In genomic region chr20:45444050-45444449, GRCh38 we compare ENCODE assay signal across 23 cellular contexts. TPM values are rescaled to one million over a fixed set of nuclear protein-coding genes. Genes with fewer than 3 reads are reported as not detected.
DNase-seq lines count a peak whose midpoint lies in the region; ATAC-seq lines count a peak whose summit lies in the region.
"Had no signal": no experiment of that assay in that cellular context is flagged by ENCODE, and none has a peak within 500 bp of the region (broad histone marks: within the 10 kb centered on the region; RNA-seq: fewer than 3 reads in every experiment).

No MANE protein-coding gene starts in this region.

- H3K27me3 ChIP-seq in CD4-positive, alpha-beta memory T cell (ENCODE audit: insufficient read depth, low read length) = no peaks in the 10 kb centered on the region
- no peaks in the 10 kb centered on the region for H3K27me3 ChIP-seq in effector memory CD4-positive, alpha-beta T cell (replicated peaks; ENCODE audit: control insufficient read depth, insufficient read depth, low read length, poor library complexity, severe bottlenecking)
- H3K27me3 ChIP-seq: upper lobe of left lung had no signal

- no peaks in the 10 kb centered on the region for H3K9me3 Mint-ChIP-seq in CD4-positive, alpha-beta memory T cell
- H3K9me3 Mint-ChIP-seq: activated T-cell treated with anti-CD3 and anti-CD28 coated beads, Interleukin-2, amount 50 U/mL, for 24 hours; natural killer cell treated with Interleukin-12 subunit alpha and Interleukin-12 subunit beta and Interleukin-15 and Interleukin-18, amount 100 ng/mL, for 72 hours had no signal

- peak; percentile 54 to 70 (median 69) for DNase-seq in CD4-positive, alpha-beta memory T cell
- peak; percentile 80 for DNase-seq in Jurkat, Clone E6-1 (ENCODE audit: low read depth, low spot score)
- DNase-seq in T-helper 9 cell (peak; percentile 20), SIG-M5 (lab: John Stamatoyannopoulos, UW) (no peak), substantia nigra (lab: John Stamatoyannopoulos, UW) (no peak)
- DNase-seq in effector memory CD4-positive, alpha-beta T cell = peak in 2 of 3 donors; percentile 8 to 16
- DNase-seq in stimulated activated naive CD4-positive, alpha-beta T cell treated with Interleukin-2 at 50 U/mL for 16 hours (lab: John Stamatoyannopoulos, UW) = no peak
- DNase-seq: activated T-cell treated with anti-CD3 and anti-CD28 coated beads, Interleukin-2, amount 50 U/mL, for 24 hours; anterior cingulate cortex; gastrocnemius medialis; kidney glomerular epithelial cell; mesenchymal stem cell; NCI-H187 treated with DMSO at 0.1 percent for 48 hours; NCI-H345; NK-92 treated with Interleukin-12 subunit alpha and Interleukin-12 subunit beta, amount 100 ng/mL, for 24 hours; RPMI8226; upper lobe of left lung had no signal

- POLR2A ChIA-PET in CD4-positive, alpha-beta memory T cell (lab: Charles Lee; ENCODE audit: partially characterized antibody) = interaction anchor here (1.2 to 3.1 kb wide), 2 partner anchors 75 to 81 kb away, joined by 3 to 14 read pairs; partner anchors contain the start of gene SYS1

- peak overlapping the region in 6 of 8 donors; percentile 22 to 66 (median 48) for H3K4me3 Mint-ChIP-seq in CD4-positive, alpha-beta memory T cell
- H3K4me3 Mint-ChIP-seq: activated T-cell treated with anti-CD3 and anti-CD28 coated beads, Interleukin-2, amount 50 U/mL, for 24 hours; natural killer cell treated with Interleukin-12 subunit alpha and Interleukin-12 subunit beta and Interleukin-15 and Interleukin-18, amount 100 ng/mL, for 72 hours had no signal

- no peaks in the 10 kb centered on the region for H3K36me3 ChIP-seq in CD4-positive, alpha-beta memory T cell (ENCODE audit: insufficient read depth, low read length)
- H3K36me3 ChIP-seq in effector memory CD4-positive, alpha-beta T cell (ENCODE audit: control insufficient read depth, insufficient read depth, low read length) = no peaks in the 10 kb centered on the region
- H3K36me3 ChIP-seq: gastrocnemius medialis, upper lobe of left lung had no signal

- ATAC-seq in GM19324 (IDR thresholded peaks at IDR 0.05; ENCODE audit: low FRiP score, unreplicated experiment) = no peak
- ATAC-seq: gastrocnemius medialis; natural killer cell treated with Interleukin-12 subunit alpha and Interleukin-12 subunit beta and Interleukin-15 and Interleukin-18, amount 100 ng/mL, for 72 hours; sciatic nerve; SK-N-SH treated with all-trans-retinoic acid at 6 μM for 48 hours had no signal

- intact Hi-C loops in CD4-positive, alpha-beta memory T cell (cut with micrococcal nuclease) = no loop called here

- CTCF ChIA-PET in CD4-positive, alpha-beta memory T cell (lab: Charles Lee; ENCODE audit: partially characterized antibody) = interaction anchor here (1.2 to 3.1 kb wide), 5 partner anchors 7 to 124 kb away, joined by 3 to 19 read pairs (median 9); partner anchors contain the start of gene SYS1

- H3K27ac Mint-ChIP-seq in CD4-positive, alpha-beta memory T cell = no peak overlapping the region
- H3K27ac Mint-ChIP-seq: activated T-cell treated with anti-CD3 and anti-CD28 coated beads, Interleukin-2, amount 50 U/mL, for 24 hours; natural killer cell treated with Interleukin-12 subunit alpha and Interleukin-12 subunit beta and Interleukin-15 and Interleukin-18, amount 100 ng/mL, for 72 hours had no signal

- H3K4me1 Mint-ChIP-seq in CD4-positive, alpha-beta memory T cell = peaks cover 21 to 29% (median 26%) of the 10 kb centered on the region in 4 donors

- peaks cover 15% of the 10 kb centered on the region for H3K4me1 ChIP-seq in CD4-positive, alpha-beta memory T cell (ENCODE audit: insufficient read depth, low read length)
- H3K4me1 ChIP-seq in effector memory CD4-positive, alpha-beta T cell (ENCODE audit: control insufficient read depth, insufficient read depth, low read length, poor library complexity, severe bottlenecking) = peaks cover 14% of the 10 kb centered on the region
- H3K4me1 ChIP-seq: parathyroid adenoma, upper lobe of left lung had no signal

- H3K4me3 ChIP-seq in CD4-positive, alpha-beta memory T cell (ENCODE audit: low read length in 2 of 2) = peak overlapping the region in 1 of 2 donors; percentile 2
- H3K4me3 ChIP-seq in Jurkat, Clone E6-1 (ENCODE audit: low read length) = no peak overlapping the region
- H3K4me3 ChIP-seq in effector memory CD4-positive, alpha-beta T cell (ENCODE audit: insufficient read depth, low read depth, low read length, poor library complexity, severe bottlenecking) = no peak overlapping the region
- H3K4me3 ChIP-seq: gastrocnemius medialis, upper lobe of left lung had no signal

- H3K27ac ChIP-seq in CD4-positive, alpha-beta memory T cell (ENCODE audit: low read depth, low read length) = no peak overlapping the region
- no peak overlapping the region for H3K27ac ChIP-seq in effector memory CD4-positive, alpha-beta T cell (ENCODE audit: insufficient read depth, low read length, poor library complexity, severe bottlenecking)
- H3K27ac ChIP-seq in substantia nigra (ENCODE audit: low read depth, low read length, poor library complexity, severe bottlenecking) = no peak overlapping the region
- H3K27ac ChIP-seq: gastrocnemius medialis, parathyroid adenoma, upper lobe of left lung had no signal

- H3K9me3 ChIP-seq in CD4-positive, alpha-beta memory T cell (ENCODE audit: control insufficient read depth in 1 of 2, low read length in 2 of 2) = no peaks in the 10 kb centered on the region
- no peaks in the 10 kb centered on the region for H3K9me3 ChIP-seq in effector memory CD4-positive, alpha-beta T cell (ENCODE audit: control insufficient read depth, low read length)
- H3K9me3 ChIP-seq: gastrocnemius medialis, upper lobe of left lung had no signal

- H3K27me3 Mint-ChIP-seq in CD4-positive, alpha-beta memory T cell = peaks cover 6 to 8% of the 10 kb centered on the region in 2 donors

- peaks cover 2 to 5% of the 10 kb centered on the region in 2 donors for H3K36me3 Mint-ChIP-seq in CD4-positive, alpha-beta memory T cell
- H3K36me3 Mint-ChIP-seq: natural killer cell treated with Interleukin-12 subunit alpha and Interleukin-12 subunit beta and Interleukin-15 and Interleukin-18, amount 100 ng/mL, for 72 hours had no signal

RNA-seq across cellular contexts. Expression of gene WFDC2, which starts 25.5 kb away (rescaled TPM):
- total RNA-seq in CD4-positive, alpha-beta memory T cell = 1 to 10 TPM in 1 of 2 experiments, under 1 TPM in 1; 0.73 to 1.6 TPM
- polyA plus RNA-seq in CD4-positive, alpha-beta memory T cell = not detected
- polyA plus RNA-seq in Jurkat, Clone E6-1 (2012; ENCODE audit: insufficient read depth, insufficient read length) = not detected
- total RNA-seq: G401; gastrocnemius medialis; natural killer cell treated with Interleukin-12 subunit alpha and Interleukin-12 subunit beta and Interleukin-15 and Interleukin-18, amount 100 ng/mL, for 72 hours had no signal

RNA-seq across cellular contexts. Expression of gene PIGT, which starts 28.1 kb away (rescaled TPM):
- total RNA-seq in CD4-positive, alpha-beta memory T cell = 10 to 100 TPM; 81.9 to 84.5 TPM
- polyA plus RNA-seq in CD4-positive, alpha-beta memory T cell = 10 to 100 TPM; 85.6 to 92.2 TPM
- polyA plus RNA-seq in Jurkat, Clone E6-1 (2012; ENCODE audit: insufficient read depth, insufficient read length) = 58.1 TPM

RNA-seq across cellular contexts. Expression of gene DBNDD2, which starts 36.0 kb away (rescaled TPM):
- 10 to 100 TPM; 17.8 to 18.4 TPM for total RNA-seq in CD4-positive, alpha-beta memory T cell
- 10 to 100 TPM; 12.9 to 15.4 TPM for polyA plus RNA-seq in CD4-positive, alpha-beta memory T cell
- 80.6 TPM for polyA plus RNA-seq in Jurkat, Clone E6-1 (2012; ENCODE audit: insufficient read depth, insufficient read length)

Comparison
In these comparisons a context has a peak if more than half of its experiments do, and no peak if none do; other contexts are left out.
1. DNase-seq: peak in CD4-positive, alpha-beta memory T cell (5 of 5), Jurkat, Clone E6-1 (single experiment), T-helper 9 cell (single experiment) and effector memory CD4-positive, alpha-beta T cell (2 of 3); none in stimulated activated naive CD4-positive, alpha-beta T cell treated with Interleukin-2 at 50 U/mL for 16 hours (single experiment), SIG-M5 (single experiment) and substantia nigra (0 of 49).